In genomic region chr7:1049801-1050200, GRCh38 we compare ENCODE assay signal across 18 cellular contexts. TPM values are rescaled to one million over a fixed set of nuclear protein-coding genes. Genes with fewer than 3 reads are reported as not detected.
DNase-seq lines count a peak whose midpoint lies in the region; ATAC-seq and TF ChIP-seq lines count a peak whose summit lies in the region.
"Had no signal": no experiment of that assay in that cellular context is flagged by ENCODE, and none has a peak within 500 bp of the region (broad histone marks: within the 10 kb centered on the region; RNA-seq: fewer than 3 reads in every experiment).

No MANE protein-coding gene starts in this region.

- no peak overlapping the region for H2AFZ ChIP-seq in neural progenitor cell (replicated peaks)
- H2AFZ ChIP-seq in GM23338, result no peak overlapping the region

- H3F3A ChIP-seq in neural progenitor cell (ENCODE audit: low read depth) (peaks cover 40% of the 10 kb centered on the region), GM23338 (replicated peaks; ENCODE audit: low read depth) (peaks cover 6% of the 10 kb centered on the region; the same call in 1 of the 2 replicates)

- no peak overlapping the region for H3K9ac ChIP-seq in neural progenitor cell

- H3K27ac ChIP-seq in right atrium auricular region, result peak overlapping the region in 1 of 2 donors; percentile 56
- peak overlapping the region in 3 of 4 donors; percentile 35 to 83 (median 41) for H3K27ac ChIP-seq in esophagus muscularis mucosa (replicated peaks in 1 of 4)
- no peak overlapping the region for H3K27ac ChIP-seq in neural progenitor cell
- H3K27ac ChIP-seq in GM23338 (ENCODE audit: low read depth), result no peak overlapping the region
- H3K27ac ChIP-seq: A549 had no signal

- TF ChIP-seq POLR2A in esophagus muscularis mucosa (IDR thresholded peaks at IDR 0.05; ENCODE audit: low read depth), result no peak

- H3K27ac Mint-ChIP-seq in neural progenitor cell (no peak overlapping the region), GM23338 (no peak overlapping the region)
- H3K27ac Mint-ChIP-seq: activated naive CD8-positive, alpha-beta T cell; nephron progenitor cell had no signal

- H3K36me3 ChIP-seq in right atrium auricular region (no peaks in the 10 kb centered on the region), esophagus muscularis mucosa (no peaks in the 10 kb centered on the region), neural progenitor cell (no peaks in the 10 kb centered on the region), GM23338 (ENCODE audit: insufficient read depth) (no peaks in the 10 kb centered on the region)
- H3K36me3 ChIP-seq: BE2C had no signal

- peak; percentile 28 for DNase-seq in Right ventricle myocardium superior
- no peak for DNase-seq in right atrium auricular region (ENCODE audit: low spot score)
- DNase-seq in esophagus muscularis mucosa (ENCODE audit: extremely low spot score), result no peak
- no peak for DNase-seq in neural progenitor cell (ENCODE audit: low spot score)
- DNase-seq in GF-D8 (lab: John Stamatoyannopoulos, UW), result no peak
- no peak for DNase-seq in glomerular visceral epithelial cell (ENCODE audit: extremely low spot score)
- no peak for DNase-seq in nucleus accumbens (lab: John Stamatoyannopoulos, UW)
- DNase-seq in GM23338 (ENCODE audit: low spot score), result no peak
- DNase-seq: activated CD4-positive, alpha-beta T cell treated with anti-CD3 and anti-CD28 coated beads for 36 hours; BE2C; Calu3; NCI-H1694; NCI-H69; nephron progenitor cell; stimulated activated naive CD8-positive, alpha-beta T cell treated with anti-CD3 and anti-CD28 coated beads, Interleukin-15, Interleukin-2, amounts not matched to agents 100 U/mL and 50 U/mL, for 24 hours had no signal

- H3K9me2 ChIP-seq in GM23338 (ENCODE audit: insufficient read depth), result no peaks in the 10 kb centered on the region

- peaks cover 36% of the 10 kb centered on the region for H3K79me2 ChIP-seq in neural progenitor cell (ENCODE audit: low read depth)
- peaks cover 16% of the 10 kb centered on the region; the same call in 1 of the 2 replicates for H3K79me2 ChIP-seq in GM23338 (replicated peaks; ENCODE audit: insufficient read depth)

- intact Hi-C loops in Right ventricle myocardium superior (cut with DNase I), result no loop called here
- intact Hi-C loops in esophagus muscularis mucosa (cut with DNase I), result no loop called here

- H3K4me1 Mint-ChIP-seq in neural progenitor cell (peaks cover 71% of the 10 kb centered on the region), GM23338 (peaks cover 49% of the 10 kb centered on the region)

- H3K27me3 ChIP-seq in right atrium auricular region, result no peaks in the 10 kb centered on the region
- no peaks in the 10 kb centered on the region for H3K27me3 ChIP-seq in esophagus muscularis mucosa
- no peaks in the 10 kb centered on the region for H3K27me3 ChIP-seq in neural progenitor cell
- H3K27me3 ChIP-seq in GM23338 (ENCODE audit: insufficient read depth), result no peaks in the 10 kb centered on the region
- H3K27me3 ChIP-seq: BE2C had no signal

- H3K4me2 ChIP-seq in neural progenitor cell (no peak overlapping the region), GM23338 (no peak overlapping the region)
- H3K4me2 ChIP-seq: A549 had no signal

- no peaks in the 10 kb centered on the region for H3K9me3 Mint-ChIP-seq in neural progenitor cell
- no peaks in the 10 kb centered on the region for H3K9me3 Mint-ChIP-seq in GM23338
- H3K9me3 Mint-ChIP-seq: nephron progenitor cell had no signal

- no peak overlapping the region for H3K4me3 ChIP-seq in right atrium auricular region
- no peak overlapping the region for H3K4me3 ChIP-seq in esophagus muscularis mucosa
- no peak overlapping the region for H3K4me3 ChIP-seq in neural progenitor cell
- no peak overlapping the region for H3K4me3 ChIP-seq in GM23338
- H3K4me3 ChIP-seq: A549 had no signal

- ATAC-seq in Right ventricle myocardium superior (ENCODE audit: poor library complexity), result no peak
- no peak for ATAC-seq in GM23338
- ATAC-seq: A549; stimulated activated naive CD8-positive, alpha-beta T cell treated with anti-CD3 and anti-CD28 coated beads, Interleukin-15, Interleukin-2, amounts not matched to agents 100 U/mL and 50 U/mL, for 24 hours had no signal

- no peak for TF ChIP-seq EP300 in esophagus muscularis mucosa (IDR thresholded peaks at IDR 0.05)

- no CpG with 5 or more reads among the region's 8 CpGs for WGBS in esophagus muscularis mucosa

- H3K9me3 ChIP-seq in right atrium auricular region (no peaks in the 10 kb centered on the region), esophagus muscularis mucosa (no peaks in the 10 kb centered on the region), neural progenitor cell (ENCODE audit: low read depth) (no peaks in the 10 kb centered on the region)
- H3K9me3 ChIP-seq: A549, BE2C had no signal

- H3K4me3 Mint-ChIP-seq in neural progenitor cell (peak overlapping the region; percentile 53), GM23338 (no peak overlapping the region)
- H3K4me3 Mint-ChIP-seq: nephron progenitor cell had no signal

- H3K36me3 Mint-ChIP-seq in neural progenitor cell, result no peaks in the 10 kb centered on the region
- no peaks in the 10 kb centered on the region for H3K36me3 Mint-ChIP-seq in GM23338 (ENCODE audit: low read depth)
- H3K36me3 Mint-ChIP-seq: activated naive CD8-positive, alpha-beta T cell had no signal

- H3K27me3 Mint-ChIP-seq in neural progenitor cell (ENCODE audit: insufficient read depth, low read depth), result peaks cover 9% of the 10 kb centered on the region
- peaks cover 8% of the 10 kb centered on the region for H3K27me3 Mint-ChIP-seq in GM23338 (ENCODE audit: insufficient read depth, low read depth, poor library complexity)
- H3K27me3 Mint-ChIP-seq: activated CD4-positive, alpha-beta T cell treated with anti-CD3 and anti-CD28 coated beads for 36 hours; activated naive CD8-positive, alpha-beta T cell had no signal

- peaks cover 39% of the 10 kb centered on the region for H4K20me1 ChIP-seq in neural progenitor cell (ENCODE audit: low read depth)
- peaks cover 3% of the 10 kb centered on the region; the same call in 1 of the 2 replicates for H4K20me1 ChIP-seq in GM23338 (replicated peaks; ENCODE audit: insufficient read depth)

- TF ChIP-seq CTCF in right atrium auricular region (IDR thresholded peaks at IDR 0.05) (no peak), esophagus muscularis mucosa (IDR thresholded peaks at IDR 0.05) (no peak), neural progenitor cell (IDR thresholded peaks at IDR 0.05) (no peak), GM23338 (conservative IDR thresholded peaks at IDR 0.05; ENCODE audit: low read depth in 2 of 2) (no peak)

- H3K4me1 ChIP-seq in right atrium auricular region, result peaks cover 0 to 77% of the 10 kb centered on the region in 2 donors
- H3K4me1 ChIP-seq in esophagus muscularis mucosa, result peaks cover 85 to 100% (median 95%) of the 10 kb centered on the region in 4 donors
- peaks cover 62% of the 10 kb centered on the region for H3K4me1 ChIP-seq in neural progenitor cell
- peaks cover 13% of the 10 kb centered on the region for H3K4me1 ChIP-seq in GM23338 (ENCODE audit: insufficient read depth)

TF ChIP-seq in GM23338, 12 proteins besides CTCF, POLR2A, EP300 and RAD21 (continues in another document):
- no peak for TF ChIP-seq ZNF331 (CRISPR knock-in tag; IDR thresholded peaks at IDR 0.05; ENCODE audit: low read depth)
- no peak for TF ChIP-seq POLR2AphosphoS5 (IDR thresholded peaks at IDR 0.05; ENCODE audit: low read depth)
- no peak for TF ChIP-seq ZNF114 (CRISPR knock-in tag; IDR thresholded peaks at IDR 0.05)
- TF ChIP-seq ETS1 (IDR thresholded peaks at IDR 0.05), result no peak

RNA-seq across cellular contexts. Expression of gene GPR146, which starts 5.5 kb away (rescaled TPM):
- 26.3 TPM for total RNA-seq in Right ventricle myocardium superior
- 10 to 100 TPM; 13.4 to 18.6 TPM for total RNA-seq in right atrium auricular region
- total RNA-seq in esophagus muscularis mucosa, result 10 to 100 TPM; 12.5 to 30.8 (median 25.5) TPM
- 0.79 and 3.5 TPM in 2 replicates for total RNA-seq in neural progenitor cell (ENCODE audit: low replicate concordance)
- total RNA-seq in GM23338 (2014; rRNA removed; shearing (Covaris generic)), result 0.16 and 0.28 TPM in 2 replicates
- 0.37 TPM in 1 of 2 replicates, not detected in the other for polyA plus RNA-seq in GM23338 (2016; fragmentation: Nextera tagmentation; extraction: Ambion mirVana)
- total RNA-seq: fibroblast of villous mesenchyme had no signal

RNA-seq across cellular contexts. Expression of gene GPER1, which starts 38.1 kb away (rescaled TPM):
- total RNA-seq in Right ventricle myocardium superior (2.5 TPM), right atrium auricular region (1 to 10 TPM; 4.6 to 6.9 TPM), esophagus muscularis mucosa (10 to 100 TPM in 2 of 4 donors, 1 to 10 TPM in 2; 4.6 to 19.9 (median 11.0) TPM), neural progenitor cell (ENCODE audit: low replicate concordance) (1.2 and 1.3 TPM in 2 replicates)
- 2.8 TPM in 1 of 2 replicates, not detected in the other for total RNA-seq in GM23338 (2014; rRNA removed; shearing (Covaris generic))
- polyA plus RNA-seq in GM23338 (2016; fragmentation: Nextera tagmentation; extraction: Ambion mirVana), result 0.42 and 0.89 TPM in 2 replicates
- total RNA-seq: activated CD4-positive, alpha-beta T cell treated with anti-CD3 and anti-CD28 coated beads for 36 hours had no signal

Comparison
In these comparisons a context has a peak if more than half of its experiments do, and no peak if none do; other contexts are left out.
1. H3K27ac ChIP-seq: peak in esophagus muscularis mucosa (3 of 4); none in neural progenitor cell (single experiment) and GM23338 (single experiment).